8 cellular contexts compared by ENCODE assay signal in genomic region chr14:96502621-96503251, GRCh38. TPM values are rescaled to one million over a fixed set of nuclear protein-coding genes. Genes with fewer than 3 reads are reported as not detected.
DNase-seq lines count a peak whose midpoint lies in the region; ATAC-seq, FAIRE-seq and TF ChIP-seq lines count a peak whose summit lies in the region.

No MANE protein-coding gene starts in this region.

- peak overlapping the region; percentile 78 to 81 for H3K4me3 ChIP-seq in neutrophil (ENCODE audit: low read depth in 1 of 2, low read length in 1 of 2)

- peak overlapping the region; percentile 95 for H3K27ac Mint-ChIP-seq in activated naive CD4-positive, alpha-beta T cell treated with anti-CD3 and anti-CD28 coated beads, Interleukin-2, amount 10 ng/mL, durations not matched to agents 7 days and 5 days

- H3K36me3 ChIP-seq in neutrophil, result no peaks in the 10 kb centered on the region

- TF ChIP-seq CTCF in GM10248 (IDR thresholded peaks at IDR 0.05; ENCODE audit: control extremely low read depth, extremely low read depth, low read depth, missing control alignments), result no peak
- no peak for TF ChIP-seq CTCF in neutrophil (IDR thresholded peaks at IDR 0.05)

- CTCF ChIA-PET in GM10248 (lab: Yijun Ruan, JAX), result interaction anchor here (1.0 kb wide), 1 partner anchor 10 kb away, joined by 4 read pairs; no protein-coding TSS in a partner anchor
- CTCF ChIA-PET in activated naive CD4-positive, alpha-beta T cell treated with anti-CD3 and anti-CD28 coated beads, Interleukin-2, amount 10 ng/mL, durations not matched to agents 7 days and 5 days (lab: Charles Lee), result no interaction called here

- H3K4me3 Mint-ChIP-seq in activated naive CD4-positive, alpha-beta T cell treated with anti-CD3 and anti-CD28 coated beads, Interleukin-2, amount 10 ng/mL, durations not matched to agents 7 days and 5 days, result peak overlapping the region; percentile 87

- H3K9me3 ChIP-seq in neutrophil, result no peaks in the 10 kb centered on the region

- POLR2A ChIA-PET in GM10248 (lab: Yijun Ruan, JAX), result interaction anchor here (0.7 kb wide), 1 partner anchor 10 kb away, joined by 3 read pairs; no protein-coding TSS in a partner anchor

- H3K4me1 ChIP-seq in neutrophil (ENCODE audit: control insufficient read depth in 1 of 2, insufficient read depth in 1 of 2, low read depth in 1 of 2, low read length in 1 of 2), result peaks cover 39 to 40% of the 10 kb centered on the region in 2 experiments

- peaks cover 29% of the 10 kb centered on the region for H3K36me3 Mint-ChIP-seq in activated naive CD4-positive, alpha-beta T cell treated with anti-CD3 and anti-CD28 coated beads, Interleukin-2, amount 10 ng/mL, durations not matched to agents 7 days and 5 days

- H3K27me3 ChIP-seq in neutrophil, result peaks cover 12% of the 10 kb centered on the region

- peak overlapping the region; percentile 93 for H3K27ac ChIP-seq in neutrophil

- peaks cover 46% of the 10 kb centered on the region for H3K4me1 Mint-ChIP-seq in activated naive CD4-positive, alpha-beta T cell treated with anti-CD3 and anti-CD28 coated beads, Interleukin-2, amount 10 ng/mL, durations not matched to agents 7 days and 5 days

- no peak for FAIRE-seq in urothelium cell line (lab: Jason Lieb, UNC)

- H3K27me3 Mint-ChIP-seq in activated naive CD4-positive, alpha-beta T cell treated with anti-CD3 and anti-CD28 coated beads, Interleukin-2, amount 10 ng/mL, durations not matched to agents 7 days and 5 days, result peaks cover 10% of the 10 kb centered on the region

- H3K9me3 Mint-ChIP-seq in activated naive CD4-positive, alpha-beta T cell treated with anti-CD3 and anti-CD28 coated beads, Interleukin-2, amount 10 ng/mL, durations not matched to agents 7 days and 5 days, result no peaks in the 10 kb centered on the region

- DNase-seq in A172 (ENCODE audit: low spot score) (peak; percentile 8), GM10248 (ENCODE audit: extremely low spot score) (peak; percentile 60), NCI-H1092 treated with DMSO at 0.1 percent for 48 hours (lab: John Stamatoyannopoulos, UW) (peak; percentile 67), glomerular visceral epithelial cell (ENCODE audit: extremely low spot score) (peak; percentile 53), urothelium cell line (ENCODE audit: low spot score) (peak; percentile 38)
- DNase-seq in activated naive CD4-positive, alpha-beta T cell treated with anti-CD3 and anti-CD28 coated beads, Interleukin-2, amount 10 ng/mL, durations not matched to agents 7 days and 5 days, result peak; percentile 70

- peak; percentile 16 for ATAC-seq in HG02623 (IDR thresholded peaks at IDR 0.05; ENCODE audit: unreplicated experiment)

RNA-seq across cellular contexts. Expression of gene PAPOLA, which starts 0.6 kb away (rescaled TPM):
- 57.9 and 64.6 TPM in 2 replicates for total RNA-seq in A172 (2014; rRNA removed; shearing (Covaris generic))

Comparison
In these comparisons a context has a peak if more than half of its experiments do, and no peak if none do; other contexts are left out.
1. Peak in every context shown above with its lines: DNase-seq, ATAC-seq, H3K4me3 ChIP-seq and H3K27ac ChIP-seq.
2. DNase-seq: peak in every context shown above with its lines; median percentile 70 in activated naive CD4-positive, alpha-beta T cell treated with anti-CD3 and anti-CD28 coated beads, Interleukin-2, amount 10 ng/mL, durations not matched to agents 7 days and 5 days; 67 in NCI-H1092 treated with DMSO at 0.1 percent for 48 hours; 60 in GM10248; 53 in glomerular visceral epithelial cell; 38 in urothelium cell line; 8 in A172.